In the genomic region with DNA sequence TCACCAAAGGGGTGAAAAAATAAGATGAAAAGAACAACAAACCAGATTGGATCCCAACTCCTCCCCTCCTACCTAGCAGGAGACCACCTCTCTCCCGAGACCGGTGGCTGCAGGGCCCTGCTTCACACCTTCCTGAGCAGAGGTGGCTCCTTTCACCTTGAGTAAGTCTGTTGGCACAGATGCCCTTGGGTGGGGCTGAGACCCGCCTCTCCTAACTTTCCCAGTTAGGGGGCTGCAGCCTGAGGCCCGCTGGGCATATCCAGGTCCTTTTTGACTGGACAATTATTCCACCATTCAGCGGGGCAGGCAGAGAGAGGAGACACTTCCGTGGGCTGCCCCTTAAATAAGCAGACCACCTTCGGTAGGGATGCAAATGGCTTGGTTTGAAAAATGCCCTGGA, we compare ENCODE assay signal across 1 cellular context.
TF ChIP-seq lines count a peak whose summit lies in the region.

No MANE protein-coding gene starts in this region.

TF ChIP-seq in SK-N-SH treated with all-trans-retinoic acid at 6 μM for 48 hours, 23 proteins besides CTCF, POLR2A, EP300 and RAD21 (continued from another document):
- TF ChIP-seq ZFP3 (CRISPR knock-in tag; IDR thresholded peaks at IDR 0.05) (no peak), ZNF565 (CRISPR knock-in tag; conservative IDR thresholded peaks at IDR 0.05; ENCODE audit: low read depth) (no peak), TCF4 (CRISPR knock-in tag; IDR thresholded peaks at IDR 0.05; ENCODE audit: borderline replicate concordance) (no peak), SNAI2 (CRISPR knock-in tag; IDR thresholded peaks at IDR 0.05) (no peak)
